15 cellular contexts compared by ENCODE assay signal in genomic region chr7:6624246-6624611, GRCh38. TPM values are rescaled to one million over a fixed set of nuclear protein-coding genes. Genes with fewer than 3 reads are reported as not detected.
DNase-seq lines count a peak whose midpoint lies in the region; ATAC-seq, FAIRE-seq and TF ChIP-seq lines count a peak whose summit lies in the region.
"Had no signal": no experiment of that assay in that cellular context is flagged by ENCODE, and none has a peak within 500 bp of the region (broad histone marks: within the 10 kb centered on the region; RNA-seq: fewer than 3 reads in every experiment).

No MANE protein-coding gene starts in this region.

- no peak for FAIRE-seq in GM12878 (lab: Jason Lieb, UNC)
- FAIRE-seq: G401.6 had no signal

- H3K27me3 ChIP-seq in OCI-LY1 (ENCODE audit: insufficient read depth, low read length) (no peaks in the 10 kb centered on the region; the same call in 1 of the 2 replicates), GM12878 (replicated peaks in 1 of 2; ENCODE audit: control insufficient read depth in 2 of 2, insufficient read depth in 2 of 2, low read length in 1 of 2) (no peaks in the 10 kb centered on the region; a peak in 1 of 4 replicates), thymus (ENCODE audit: control insufficient read depth, insufficient read depth) (no peaks in the 10 kb centered on the region)
- H3K27me3 ChIP-seq: uterus had no signal

- TF ChIP-seq CTCF in OCI-LY1 (IDR thresholded peaks at IDR 0.05; ENCODE audit: low read length) (no peak), GM12878 (IDR thresholded peaks at IDR 0.05 in 2 of 3, conservative IDR thresholded peaks at IDR 0.05 in 1 of 3; ENCODE audit: control insufficient read depth in 2 of 3, extremely low read depth in 1 of 3, insufficient read depth in 1 of 3, low read depth in 3 of 3, low read length in 3 of 3) (no peak)

- CTCF ChIA-PET in activated naive CD4-positive, alpha-beta T cell treated with anti-CD3 and anti-CD28 coated beads for 36 hours (lab: Charles Lee), result interaction anchor here (0.9 kb wide), 1 partner anchor 24 kb away, joined by 3 read pairs; no protein-coding TSS in a partner anchor
- CTCF ChIA-PET in GM12878 (lab: Yijun Ruan, JAX), result interaction anchor here (1.1 kb wide), 1 partner anchor 8 kb away, joined by 3 read pairs; no protein-coding TSS in a partner anchor

- 0 out of 2 replicates have a peak overlapping the region, but pooled peaks have one; percentile 46 for H2AFZ ChIP-seq in OCI-LY1 (ENCODE audit: low read length)
- H2AFZ ChIP-seq in GM12878 (ENCODE audit: control insufficient read depth, low read depth, low read length), result peak overlapping the region; percentile 67

- no peak for TF ChIP-seq EP300 in GM12878 (IDR thresholded peaks at IDR 0.05; ENCODE audit: borderline replicate concordance in 1 of 2, control insufficient read depth in 1 of 2, low read depth in 2 of 2, low read length in 2 of 2)

- H3K9ac ChIP-seq in OCI-LY1 (ENCODE audit: low read length) (peak overlapping the region; percentile 19; the same call in 1 of the 2 replicates), GM12878 (ENCODE audit: control insufficient read depth, insufficient read depth, low read length) (no peak overlapping the region)

- TF ChIP-seq POLR2A in GM12878 (IDR thresholded peaks at IDR 0.05; ENCODE audit: low read depth, low read length), result no peak

- H3K4me1 Mint-ChIP-seq in activated naive CD4-positive, alpha-beta T cell treated with anti-CD3 and anti-CD28 coated beads for 36 hours (ENCODE audit: low read depth), result peaks cover 32% of the 10 kb centered on the region

- no peaks in the 10 kb centered on the region for H3K9me3 Mint-ChIP-seq in activated naive CD4-positive, alpha-beta T cell treated with anti-CD3 and anti-CD28 coated beads for 36 hours

- ATAC-seq in GM12878, result no peak
- no peak for ATAC-seq in HG03280 (IDR thresholded peaks at IDR 0.05; ENCODE audit: unreplicated experiment)

- peak overlapping the region; percentile 27; the same call in 1 of the 2 replicates for H3K4me2 ChIP-seq in OCI-LY1 (ENCODE audit: low read length)
- H3K4me2 ChIP-seq in GM12878 (ENCODE audit: control insufficient read depth, insufficient read depth), result peak overlapping the region; percentile 50

- no peaks in the 10 kb centered on the region for H3K27me3 Mint-ChIP-seq in activated naive CD4-positive, alpha-beta T cell treated with anti-CD3 and anti-CD28 coated beads for 36 hours (ENCODE audit: low read depth)

- peak overlapping the region; percentile 71 for H3K27ac Mint-ChIP-seq in activated naive CD4-positive, alpha-beta T cell treated with anti-CD3 and anti-CD28 coated beads for 36 hours

- POLR2A ChIA-PET in GM12878 (lab: Charles Lee), result interaction anchor here (0.9 kb wide), 1 partner anchor 30 kb away, joined by 8 read pairs; no protein-coding TSS in a partner anchor

- intact Hi-C loops in activated naive CD4-positive, alpha-beta T cell treated with anti-CD3 and anti-CD28 coated beads for 36 hours (cut with micrococcal nuclease), result no loop called here
- intact Hi-C loops in GM12878 (cut with micrococcal nuclease; ENCODE audit: unreplicated experiment), result no loop called here

- BruUV-seq in GM12878 (replicated peaks; lab: Mats Ljungman, UMichigan), result no TSS peak

- H3K4me3 Mint-ChIP-seq in activated naive CD4-positive, alpha-beta T cell treated with anti-CD3 and anti-CD28 coated beads for 36 hours, result no peak overlapping the region

- no peak for DNase-seq in activated naive CD4-positive, alpha-beta T cell treated with anti-CD3 and anti-CD28 coated beads for 36 hours
- no peak for DNase-seq in activated naive CD4-positive, alpha-beta T cell treated with Interleukin-2 at 50 U/mL for 16 hours
- DNase-seq in GM12878 (ENCODE audit: low read depth, low spot score), result no peak
- DNase-seq in NCI-H1105 treated with DMSO at 0.1 percent for 48 hours (lab: John Stamatoyannopoulos, UW), result no peak
- no peak for DNase-seq in kidney tubule cell (ENCODE audit: low spot score)
- DNase-seq: activated CD4-positive, CD25-positive, alpha-beta regulatory T cell treated with anti-CD3 and anti-CD28 coated beads, Interleukin-2, amount 50 U/mL, for 72 hours; Calu3; hippocampal formation; NCI-H2081; Right ventricle myocardium superior; uterus had no signal

- H3F3A ChIP-seq in OCI-LY1 (ENCODE audit: insufficient read depth, low read length), result no peaks in the 10 kb centered on the region

- H3K79me2 ChIP-seq in OCI-LY1 (ENCODE audit: insufficient read depth, low read length) (no peaks in the 10 kb centered on the region), GM12878 (ENCODE audit: control insufficient read depth, insufficient read depth, low read length) (no peaks in the 10 kb centered on the region)

- RAD21 ChIA-PET in GM12878 (lab: Charles Lee; ENCODE audit: unreplicated experiment), result no interaction called here

- H3K36me3 ChIP-seq in OCI-LY1 (ENCODE audit: insufficient read depth, low read length) (no peaks in the 10 kb centered on the region), GM12878 (ENCODE audit: control insufficient read depth in 2 of 2, insufficient read depth in 2 of 2, low read length in 1 of 2) (no peaks in the 10 kb centered on the region), thymus (ENCODE audit: control insufficient read depth, insufficient read depth) (peaks cover 14% of the 10 kb centered on the region)
- H3K36me3 ChIP-seq: uterus had no signal

- H3K27ac ChIP-seq in OCI-LY1 (ENCODE audit: low read depth, low read length, poor library complexity, severe bottlenecking), result no peak overlapping the region
- H3K27ac ChIP-seq in GM12878 (ENCODE audit: control insufficient read depth, insufficient read depth), result no peak overlapping the region
- H3K27ac ChIP-seq in thymus (ENCODE audit: low read depth), result peak overlapping the region; percentile 52
- H3K27ac ChIP-seq: uterus had no signal

- H3K4me3 ChIP-seq in OCI-LY1 (ENCODE audit: low read depth, low read length, poor library complexity, severe bottlenecking) (no peak overlapping the region), GM12878 (no peak overlapping the region), thymus (ENCODE audit: low read length) (peak overlapping the region; percentile 23)
- H3K4me3 ChIP-seq: uterus had no signal

- TF ChIP-seq RAD21 in GM12878 (IDR thresholded peaks at IDR 0.05; ENCODE audit: insufficient read depth, low read depth, low read length), result no peak

- no peaks in the 10 kb centered on the region for H3K9me2 ChIP-seq in OCI-LY1 (ENCODE audit: low read depth, low read length)

- peaks cover 22% of the 10 kb centered on the region for H3K4me1 ChIP-seq in OCI-LY1 (ENCODE audit: insufficient read depth, low read length, severe bottlenecking)
- peaks cover 25% of the 10 kb centered on the region for H3K4me1 ChIP-seq in GM12878 (ENCODE audit: control insufficient read depth, insufficient read depth, low read length)
- H3K4me1 ChIP-seq in thymus (ENCODE audit: control insufficient read depth, insufficient read depth, low read length), result peaks cover 42% of the 10 kb centered on the region
- H3K4me1 ChIP-seq: uterus had no signal

- in situ Hi-C loops in GM12878 (cut with MboI), result no loop called here

- H4K20me1 ChIP-seq in OCI-LY1 (ENCODE audit: insufficient read depth, low read length) (no peaks in the 10 kb centered on the region), GM12878 (ENCODE audit: control insufficient read depth, insufficient read depth) (no peaks in the 10 kb centered on the region)

- WGBS in GM12878 (ENCODE audit: insufficient coverage, insufficient replicate concordance, low lambda C conversion rate, missing lambda C conversion rate), result 42% methylated on average over 3 of the region's 3 CpGs
- WGBS in thymus, result 24% methylated on average over 3 of the region's 3 CpGs

- H3K36me3 Mint-ChIP-seq in activated naive CD4-positive, alpha-beta T cell treated with anti-CD3 and anti-CD28 coated beads for 36 hours (ENCODE audit: low read depth), result peaks cover 4% of the 10 kb centered on the region

- H3K9me3 ChIP-seq in OCI-LY1 (ENCODE audit: low read length) (no peaks in the 10 kb centered on the region), GM12878 (replicated peaks; ENCODE audit: control insufficient read depth, insufficient read depth, low read length) (no peaks in the 10 kb centered on the region), thymus (ENCODE audit: control insufficient read depth) (no peaks in the 10 kb centered on the region)
- H3K9me3 ChIP-seq: uterus had no signal

- SMC1A ChIA-PET in GM12878 (lab: Charles Lee; ENCODE audit: uncharacterized antibody, unreplicated experiment), result no interaction called here

RNA-seq across cellular contexts. Expression of gene ZNF853, which starts 8.8 kb away (rescaled TPM):
- under 1 TPM; 0.69 to 0.91 TPM for total RNA-seq in activated naive CD4-positive, alpha-beta T cell treated with anti-CD3 and anti-CD28 coated beads for 36 hours
- 0.61 and 0.73 TPM in 2 replicates for total RNA-seq in GM12878 (2013; cell fraction: nucleolus; rRNA removed)
- total RNA-seq in GM12878 (2014; rRNA removed) (0.05 and 0.06 TPM in 2 replicates), GM12878 (2014; rRNA removed; fragmentation: Illumina TruSeq; extraction: Trizol) (0.04 and 0.05 TPM in 2 replicates), GM12878 (2021) (0.11 and 0.13 TPM in 2 replicates)
- polyA plus RNA-seq in GM12878 (2011; ENCODE audit: low read depth), result 0.12 TPM
- polyA plus RNA-seq in GM12878 (2011; rRNA removed) (0.17 and 0.26 TPM in 2 replicates), GM12878 (2014; fragmentation: Illumina TruSeq; extraction: Trizol) (0.04 and 0.05 TPM in 2 replicates), GM12878 (2014; fragmentation: Nextera tagmentation; extraction: Ambion mirVana) (not detected), GM12878 (2014; rRNA removed) (0.05 TPM in 1 of 2 replicates, not detected in the other), GM12878 (2016; fragmentation: Nextera tagmentation; extraction: Ambion mirVana) (under 1 TPM in 1 of 2 experiments, not detected in 1; 0.04 TPM), thymus (3.3 TPM)
- 0.25 and 0.33 TPM in 2 replicates for polyA plus RNA-seq in GM12878 (2011; cell fraction: cytosol; rRNA removed)
- 0.22 and 0.27 TPM in 2 replicates for polyA plus RNA-seq in GM12878 (2011; cell fraction: nucleus; rRNA removed)
- polyA plus RNA-seq in GM12878 (2012), result 0.19 and 0.25 TPM in 2 replicates
- 0.29 and 0.46 TPM in 2 replicates for polyA minus RNA-seq in GM12878 (2011; rRNA and poly(A)+ RNA removed)
- polyA minus RNA-seq in GM12878 (2011; cell fraction: cytosol; rRNA and poly(A)+ RNA removed), result 0.21 and 0.40 TPM in 2 replicates
- 0.12 TPM in 1 of 2 replicates, not detected in the other for polyA minus RNA-seq in GM12878 (2011; cell fraction: nucleus; rRNA and poly(A)+ RNA removed)

RNA-seq across cellular contexts. Expression of gene ZNF316, which starts 12.9 kb away (rescaled TPM):
- 10 to 100 TPM; 15.8 to 17.0 TPM for total RNA-seq in activated naive CD4-positive, alpha-beta T cell treated with anti-CD3 and anti-CD28 coated beads for 36 hours
- 42.1 and 54.6 TPM in 2 replicates for total RNA-seq in GM12878 (2013; cell fraction: nucleolus; rRNA removed)
- total RNA-seq in GM12878 (2014; rRNA removed) (10.4 and 12.8 TPM in 2 replicates), GM12878 (2014; rRNA removed; fragmentation: Illumina TruSeq; extraction: Trizol) (4.3 and 5.4 TPM in 2 replicates), GM12878 (2021) (22.7 and 28.9 TPM in 2 replicates)
- 7.2 TPM for polyA plus RNA-seq in GM12878 (2011; ENCODE audit: low read depth)
- polyA plus RNA-seq in GM12878 (2011; rRNA removed) (12.5 and 13.8 TPM in 2 replicates), GM12878 (2014; fragmentation: Illumina TruSeq; extraction: Trizol) (6.1 and 9.2 TPM in 2 replicates), GM12878 (2014; fragmentation: Nextera tagmentation; extraction: Ambion mirVana) (under 1 TPM; 0.03 to 0.26 TPM), GM12878 (2014; rRNA removed) (15.1 and 19.3 TPM in 2 replicates), GM12878 (2016; fragmentation: Nextera tagmentation; extraction: Ambion mirVana) (1 to 10 TPM in 1 of 2 experiments, under 1 TPM in 1; 0.30 to 1.1 TPM), thymus (40.3 TPM)
- polyA plus RNA-seq in GM12878 (2011; cell fraction: cytosol; rRNA removed), result 8.4 and 13.7 TPM in 2 replicates
- 66.9 and 83.1 TPM in 2 replicates for polyA plus RNA-seq in GM12878 (2011; cell fraction: nucleus; rRNA removed)
- polyA plus RNA-seq in GM12878 (2012), result 21.4 and 26.2 TPM in 2 replicates
- 4.6 and 8.1 TPM in 2 replicates for polyA minus RNA-seq in GM12878 (2011; rRNA and poly(A)+ RNA removed)
- 4.3 and 7.5 TPM in 2 replicates for polyA minus RNA-seq in GM12878 (2011; cell fraction: cytosol; rRNA and poly(A)+ RNA removed)
- polyA minus RNA-seq in GM12878 (2011; cell fraction: nucleus; rRNA and poly(A)+ RNA removed), result 8.0 and 12.3 TPM in 2 replicates

RNA-seq across cellular contexts. Expression of gene INTS15, which starts 34.4 kb away (rescaled TPM):
- 10 to 100 TPM; 24.9 to 27.5 TPM for total RNA-seq in activated naive CD4-positive, alpha-beta T cell treated with anti-CD3 and anti-CD28 coated beads for 36 hours
- 29.3 and 43.0 TPM in 2 replicates for total RNA-seq in GM12878 (2013; cell fraction: nucleolus; rRNA removed)
- total RNA-seq in GM12878 (2014; rRNA removed), result 25.4 and 28.9 TPM in 2 replicates
- 11.2 and 11.4 TPM in 2 replicates for total RNA-seq in GM12878 (2014; rRNA removed; fragmentation: Illumina TruSeq; extraction: Trizol)
- total RNA-seq in GM12878 (2021), result 25.4 and 28.2 TPM in 2 replicates
- 5.8 TPM for polyA plus RNA-seq in GM12878 (2011; ENCODE audit: low read depth)
- 13.2 and 18.5 TPM in 2 replicates for polyA plus RNA-seq in GM12878 (2011; rRNA removed)
- polyA plus RNA-seq in GM12878 (2011; cell fraction: cytosol; rRNA removed), result 28.0 and 32.3 TPM in 2 replicates
- 34.2 and 49.2 TPM in 2 replicates for polyA plus RNA-seq in GM12878 (2011; cell fraction: nucleus; rRNA removed)
- 13.2 and 20.1 TPM in 2 replicates for polyA plus RNA-seq in GM12878 (2012)
- polyA plus RNA-seq in GM12878 (2014; fragmentation: Illumina TruSeq; extraction: Trizol), result 25.3 and 27.2 TPM in 2 replicates
- polyA plus RNA-seq in GM12878 (2014; fragmentation: Nextera tagmentation; extraction: Ambion mirVana), result 1 to 10 TPM in 1 of 2 experiments, under 1 TPM in 1; 0.89 to 2.4 TPM
- 26.9 and 28.1 TPM in 2 replicates for polyA plus RNA-seq in GM12878 (2014; rRNA removed)
- polyA plus RNA-seq in GM12878 (2016; fragmentation: Nextera tagmentation; extraction: Ambion mirVana), result 10 to 100 TPM; 14.9 to 15.1 TPM
- 8.1 and 22.3 TPM in 2 replicates for polyA minus RNA-seq in GM12878 (2011; rRNA and poly(A)+ RNA removed)
- 8.2 and 10.6 TPM in 2 replicates for polyA minus RNA-seq in GM12878 (2011; cell fraction: cytosol; rRNA and poly(A)+ RNA removed)
- polyA minus RNA-seq in GM12878 (2011; cell fraction: nucleus; rRNA and poly(A)+ RNA removed), result 10.9 and 11.7 TPM in 2 replicates
- polyA plus RNA-seq in thymus, result 28.7 TPM

RNA-seq across cellular contexts. Expression of gene ZDHHC4, which starts 47.0 kb away (rescaled TPM):
- 10 to 100 TPM; 48.1 to 49.4 TPM for total RNA-seq in activated naive CD4-positive, alpha-beta T cell treated with anti-CD3 and anti-CD28 coated beads for 36 hours
- 61.3 and 61.7 TPM in 2 replicates for total RNA-seq in GM12878 (2013; cell fraction: nucleolus; rRNA removed)
- total RNA-seq in GM12878 (2014; rRNA removed), result 31.1 and 36.0 TPM in 2 replicates
- 30.6 and 31.2 TPM in 2 replicates for total RNA-seq in GM12878 (2014; rRNA removed; fragmentation: Illumina TruSeq; extraction: Trizol)
- 31.8 and 34.0 TPM in 2 replicates for total RNA-seq in GM12878 (2021)
- polyA plus RNA-seq in GM12878 (2011; ENCODE audit: low read depth), result 40.0 TPM
- polyA plus RNA-seq in GM12878 (2011; rRNA removed), result 63.2 and 74.3 TPM in 2 replicates
- polyA plus RNA-seq in GM12878 (2011; cell fraction: cytosol; rRNA removed), result 82.6 and 102 TPM in 2 replicates
- polyA plus RNA-seq in GM12878 (2011; cell fraction: nucleus; rRNA removed), result 80.2 and 96.9 TPM in 2 replicates
- polyA plus RNA-seq in GM12878 (2012), result 41.3 and 42.0 TPM in 2 replicates
- polyA plus RNA-seq in GM12878 (2014; fragmentation: Illumina TruSeq; extraction: Trizol), result 25.5 and 35.6 TPM in 2 replicates
- 10 to 100 TPM; 34.5 to 37.9 TPM for polyA plus RNA-seq in GM12878 (2014; fragmentation: Nextera tagmentation; extraction: Ambion mirVana)
- 31.1 and 35.6 TPM in 2 replicates for polyA plus RNA-seq in GM12878 (2014; rRNA removed)
- polyA plus RNA-seq in GM12878 (2016; fragmentation: Nextera tagmentation; extraction: Ambion mirVana), result 10 to 100 TPM; 38.4 to 43.1 TPM
- polyA minus RNA-seq in GM12878 (2011; rRNA and poly(A)+ RNA removed), result 122 and 141 TPM in 2 replicates
- 17.1 and 17.8 TPM in 2 replicates for polyA minus RNA-seq in GM12878 (2011; cell fraction: cytosol; rRNA and poly(A)+ RNA removed)
- 35.7 and 46.0 TPM in 2 replicates for polyA minus RNA-seq in GM12878 (2011; cell fraction: nucleus; rRNA and poly(A)+ RNA removed)
- polyA plus RNA-seq in thymus, result 38.2 TPM
